1 cellular context compared by ENCODE assay signal in the genomic region with DNA sequence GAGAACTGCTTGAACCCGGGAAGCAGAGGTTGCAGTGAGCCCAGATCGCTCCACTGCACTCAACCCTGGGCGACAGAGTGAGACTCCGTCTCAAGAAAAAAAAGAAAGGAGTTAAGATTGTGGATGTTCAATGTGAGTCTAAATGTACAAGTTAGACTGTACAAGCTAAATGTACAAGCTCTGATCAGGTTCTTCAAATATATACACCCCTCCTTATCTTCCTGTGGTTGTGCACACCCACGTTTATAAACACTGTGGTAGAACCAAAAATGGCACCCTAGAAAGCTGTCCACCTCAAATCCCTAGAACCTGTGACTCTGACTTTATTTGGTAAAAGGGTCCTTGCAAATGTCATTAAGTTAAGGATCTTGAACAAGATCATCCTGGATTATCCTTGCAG.
TF ChIP-seq lines count a peak whose summit lies in the region.

No MANE protein-coding gene starts in this region.

TF ChIP-seq in K562, 482 proteins besides CTCF, POLR2A, EP300 and RAD21:
- no peak for TF ChIP-seq NR2F6 (CRISPR knock-in tag; IDR thresholded peaks at IDR 0.05)
- TF ChIP-seq EGR1 (conservative IDR thresholded peaks at IDR 0.05) = peak; percentile 48
- TF ChIP-seq, protein P1, sequence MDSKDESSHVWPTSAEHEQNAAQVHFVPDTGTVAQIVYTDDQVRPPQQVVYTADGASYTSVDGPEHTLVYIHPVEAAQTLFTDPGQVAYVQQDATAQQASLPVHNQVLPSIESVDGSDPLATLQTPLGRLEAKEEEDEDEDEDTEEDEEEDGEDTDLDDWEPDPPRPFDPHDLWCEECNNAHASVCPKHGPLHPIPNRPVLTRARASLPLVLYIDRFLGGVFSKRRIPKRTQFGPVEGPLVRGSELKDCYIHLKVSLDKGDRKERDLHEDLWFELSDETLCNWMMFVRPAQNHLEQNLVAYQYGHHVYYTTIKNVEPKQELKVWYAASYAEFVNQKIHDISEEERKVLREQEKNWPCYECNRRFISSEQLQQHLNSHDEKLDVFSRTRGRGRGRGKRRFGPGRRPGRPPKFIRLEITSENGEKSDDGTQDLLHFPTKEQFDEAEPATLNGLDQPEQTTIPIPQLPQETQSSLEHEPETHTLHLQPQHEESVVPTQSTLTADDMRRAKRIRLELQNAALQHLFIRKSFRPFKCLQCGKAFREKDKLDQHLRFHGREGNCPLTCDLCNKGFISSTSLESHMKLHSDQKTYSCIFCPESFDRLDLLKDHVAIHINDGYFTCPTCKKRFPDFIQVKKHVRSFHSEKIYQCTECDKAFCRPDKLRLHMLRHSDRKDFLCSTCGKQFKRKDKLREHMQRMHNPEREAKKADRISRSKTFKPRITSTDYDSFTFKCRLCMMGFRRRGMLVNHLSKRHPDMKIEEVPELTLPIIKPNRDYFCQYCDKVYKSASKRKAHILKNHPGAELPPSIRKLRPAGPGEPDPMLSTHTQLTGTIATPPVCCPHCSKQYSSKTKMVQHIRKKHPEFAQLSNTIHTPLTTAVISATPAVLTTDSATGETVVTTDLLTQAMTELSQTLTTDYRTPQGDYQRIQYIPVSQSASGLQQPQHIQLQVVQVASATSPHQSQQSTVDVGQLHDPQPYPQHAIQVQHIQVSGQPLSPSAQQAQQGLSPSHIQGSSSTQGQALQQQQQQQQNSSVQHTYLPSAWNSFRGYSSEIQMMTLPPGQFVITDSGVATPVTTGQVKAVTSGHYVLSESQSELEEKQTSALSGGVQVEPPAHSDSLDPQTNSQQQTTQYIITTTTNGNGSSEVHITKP (IDR thresholded peaks at IDR 0.05; ENCODE audit: partially characterized antibody) = peak; percentile 88
- TF ChIP-seq CBX1 (IDR thresholded peaks at IDR 0.05; ENCODE audit: low read depth) = no peak
